17 cellular contexts compared by ENCODE assay signal in genomic region chr17:17742133-17742621, GRCh38.
A peak's percentile ranks its signal among the peaks of the same experiment; 100 is the strongest.
DNase-seq lines count a peak whose midpoint lies in the region; ATAC-seq, FAIRE-seq and TF ChIP-seq lines count a peak whose summit lies in the region.
"Had no signal": no experiment of that assay in that cellular context is flagged by ENCODE, and none has a peak within 500 bp of the region (broad histone marks: within the 10 kb centered on the region; RNA-seq: fewer than 3 reads in every experiment).

No MANE protein-coding gene starts in this region.

- H3K79me2 ChIP-seq in endothelial cell of umbilical vein (ENCODE audit: control insufficient read depth, insufficient read depth, low read length), result peaks cover 32% of the 10 kb centered on the region

- H3K27me3 ChIP-seq in left ventricle myocardium inferior (ENCODE audit: low read depth), result no peaks in the 10 kb centered on the region
- no peaks in the 10 kb centered on the region for H3K27me3 ChIP-seq in endothelial cell of umbilical vein (ENCODE audit: control insufficient read depth in 2 of 2, insufficient read depth in 2 of 2, low read length in 2 of 2)
- no peaks in the 10 kb centered on the region for H3K27me3 ChIP-seq in vagina
- H3K27me3 ChIP-seq in H7 (ENCODE audit: control insufficient read depth, insufficient read depth, low read length), result no peaks in the 10 kb centered on the region; the same call in 1 of the 2 replicates
- H3K27me3 ChIP-seq: heart left ventricle, right atrium auricular region had no signal

- H3K4me3 Mint-ChIP-seq in nephron, result peak overlapping the region in 2 of 3 experiments; percentile 60 to 62
- H3K4me3 Mint-ChIP-seq: dendritic cell treated with granulocyte-macrophage colony-stimulating factor and Interleukin-4, amounts not matched to agents 40 ng/mL and 50 ng/mL, for 4 days had no signal

- intact Hi-C loops in left ventricle myocardium inferior (cut with micrococcal nuclease) (no loop called here), Right ventricle myocardium superior (cut with DNase I) (no loop called here), endothelial cell of umbilical vein (cut with micrococcal nuclease) (no loop called here), vagina (cut with DNase I) (no loop called here)

- H3K4me2 ChIP-seq in endothelial cell of umbilical vein (ENCODE audit: insufficient read depth, low read length), result no peak overlapping the region

- H3K9me3 ChIP-seq in left ventricle myocardium inferior (replicated peaks) (no peaks in the 10 kb centered on the region), endothelial cell of umbilical vein (replicated peaks; ENCODE audit: control insufficient read depth, insufficient read depth, low read length) (no peaks in the 10 kb centered on the region), vagina (no peaks in the 10 kb centered on the region)
- H3K9me3 ChIP-seq: heart left ventricle, right atrium auricular region had no signal

- BruUV-seq in endothelial cell of umbilical vein (replicated peaks; lab: Mats Ljungman, UMichigan), result no TSS peak

- H3K27ac Mint-ChIP-seq in nephron, result peak overlapping the region; percentile 29 to 90 (median 87)
- H3K27ac Mint-ChIP-seq: dendritic cell treated with granulocyte-macrophage colony-stimulating factor and Interleukin-4, amounts not matched to agents 40 ng/mL and 50 ng/mL, for 4 days had no signal

- H3K27me3 Mint-ChIP-seq in nephron (ENCODE audit: low read depth), result no peaks in the 10 kb centered on the region
- H3K27me3 Mint-ChIP-seq: dendritic cell treated with granulocyte-macrophage colony-stimulating factor and Interleukin-4, amounts not matched to agents 40 ng/mL and 50 ng/mL, for 4 days had no signal

- ATAC-seq in Right ventricle myocardium superior (ENCODE audit: poor library complexity) (no peak), HG02678 (IDR thresholded peaks at IDR 0.05; ENCODE audit: unreplicated experiment) (no peak)

- dilution Hi-C loops in endothelial cell of umbilical vein (cut with MboI; ENCODE audit: extremely low pct_ligation_motif_present, low sequenced_read_pairs), result no loop called here

- CTCF ChIA-PET in endothelial cell of umbilical vein (lab: Charles Lee), result interaction anchor here (1.2 to 1.5 kb wide), 3 partner anchors 11 to 32 kb away, joined by 3 to 6 read pairs (median 4); no protein-coding TSS in a partner anchor

- TF ChIP-seq CTCF in left ventricle myocardium inferior (IDR thresholded peaks at IDR 0.05; ENCODE audit: borderline replicate concordance), result no peak
- no peak for TF ChIP-seq CTCF in endothelial cell of umbilical vein (IDR thresholded peaks at IDR 0.05; ENCODE audit: extremely low read depth in 1 of 2, insufficient read depth in 1 of 2, low read depth in 1 of 2, low read length in 2 of 2)
- no peak for TF ChIP-seq CTCF in nephron (IDR thresholded peaks at IDR 0.05; ENCODE audit: unreplicated experiment in 3 of 3)
- TF ChIP-seq CTCF in vagina (IDR thresholded peaks at IDR 0.05), result no peak

- H3K9me3 Mint-ChIP-seq in nephron, result no peaks in the 10 kb centered on the region
- H3K9me3 Mint-ChIP-seq: dendritic cell treated with granulocyte-macrophage colony-stimulating factor and Interleukin-4, amounts not matched to agents 40 ng/mL and 50 ng/mL, for 4 days had no signal

- no peaks in the 10 kb centered on the region for H3K36me3 ChIP-seq in left ventricle myocardium inferior
- no peaks in the 10 kb centered on the region for H3K36me3 ChIP-seq in endothelial cell of umbilical vein (ENCODE audit: control insufficient read depth in 2 of 2, extremely low read depth in 1 of 2, insufficient read depth in 2 of 2, low read length in 2 of 2)
- no peaks in the 10 kb centered on the region for H3K36me3 ChIP-seq in vagina
- H3K36me3 ChIP-seq in H7 (replicated peaks; ENCODE audit: control insufficient read depth, insufficient read depth, low read length), result no peaks in the 10 kb centered on the region
- H3K36me3 ChIP-seq: heart left ventricle, right atrium auricular region had no signal

- H3K4me1 Mint-ChIP-seq in nephron, result peaks cover 52% of the 10 kb centered on the region

- no peak overlapping the region for H2AFZ ChIP-seq in endothelial cell of umbilical vein (ENCODE audit: low read depth, low read length)

- no peaks in the 10 kb centered on the region for H4K20me1 ChIP-seq in endothelial cell of umbilical vein (replicated peaks; ENCODE audit: control insufficient read depth, extremely low read depth, insufficient read depth, low read length)

- FAIRE-seq in endothelial cell of umbilical vein (lab: Jason Lieb, UNC), result no peak
- FAIRE-seq: D721Med had no signal

- no peak for DNase-seq in left ventricle myocardium inferior
- no peak for DNase-seq in Right ventricle myocardium superior
- peak; percentile 64 for DNase-seq in endothelial cell of umbilical vein (ENCODE audit: low read depth, low spot score)
- DNase-seq in vagina (ENCODE audit: extremely low spot score in 2 of 2), result no peak
- DNase-seq in H7, result no peak
- no peak for DNase-seq in stimulated activated naive CD4-positive, alpha-beta T cell treated with Interleukin-2 at 50 U/mL for 16 hours (lab: John Stamatoyannopoulos, UW)
- DNase-seq: activated CD8-positive, alpha-beta memory T cell treated with anti-CD3 and anti-CD28 coated beads for 24 hours; activated naive CD4-positive, alpha-beta T cell treated with anti-CD3 and anti-CD28 coated beads, Interleukin-2, amount 50 U/mL, for 16 hours; heart left ventricle; NCI-H1105 treated with DMSO at 0.1 percent for 48 hours; NCI-H526 had no signal

- TF ChIP-seq POLR2A in endothelial cell of umbilical vein (IDR thresholded peaks at IDR 0.05; ENCODE audit: low read depth, low read length), result no peak
- TF ChIP-seq POLR2A in vagina (IDR thresholded peaks at IDR 0.05), result no peak

- no peaks in the 10 kb centered on the region for H3K36me3 Mint-ChIP-seq in nephron (ENCODE audit: low read depth)

- H3K9ac ChIP-seq in endothelial cell of umbilical vein (replicated peaks; ENCODE audit: extremely low read depth, insufficient read depth, low read length), result no peak overlapping the region

- H3K4me3 ChIP-seq in left ventricle myocardium inferior (no peak overlapping the region), endothelial cell of umbilical vein (replicated peaks in 1 of 3; ENCODE audit: insufficient read depth in 1 of 3, low read depth in 1 of 3, low read length in 3 of 3) (no peak overlapping the region), vagina (no peak overlapping the region), H7 (ENCODE audit: insufficient read depth, low read depth, low read length) (no peak overlapping the region)
- H3K4me3 ChIP-seq: heart left ventricle, right atrium auricular region had no signal

- peaks cover 79% of the 10 kb centered on the region for H3K4me1 ChIP-seq in left ventricle myocardium inferior
- peaks cover 32% of the 10 kb centered on the region for H3K4me1 ChIP-seq in endothelial cell of umbilical vein (ENCODE audit: control insufficient read depth, extremely low read depth, insufficient read depth, low read length)
- peaks cover 66% of the 10 kb centered on the region for H3K4me1 ChIP-seq in vagina

- H3K9me1 ChIP-seq in endothelial cell of umbilical vein (replicated peaks; ENCODE audit: control insufficient read depth, extremely low read depth, insufficient read depth, low read length), result no peaks in the 10 kb centered on the region

- POLR2A ChIA-PET in endothelial cell of umbilical vein (lab: Charles Lee), result no interaction called here

- peak overlapping the region; percentile 50 for H3K27ac ChIP-seq in left ventricle myocardium inferior (replicated peaks)
- no peak overlapping the region for H3K27ac ChIP-seq in endothelial cell of umbilical vein (ENCODE audit: insufficient read depth, low read depth, low read length)
- peak overlapping the region; percentile 95 for H3K27ac ChIP-seq in vagina
- H3K27ac ChIP-seq: 22Rv1 had no signal

TF ChIP-seq in endothelial cell of umbilical vein, 7 proteins besides CTCF, POLR2A, EP300 and RAD21:
- TF ChIP-seq MYC (IDR thresholded peaks at IDR 0.05; ENCODE audit: low read depth, low read length), result no peak
- no peak for TF ChIP-seq EZH2 (IDR thresholded peaks at IDR 0.05; ENCODE audit: borderline replicate concordance, low read depth, low read length, severe bottlenecking)
- TF ChIP-seq JUN (IDR thresholded peaks at IDR 0.05; ENCODE audit: borderline replicate concordance, insufficient read depth, insufficient read length, low read depth), result no peak
- no peak for TF ChIP-seq GATA2 (IDR thresholded peaks at IDR 0.05; ENCODE audit: insufficient read depth, insufficient read length, low read depth, low read length)
- TF ChIP-seq FOS (IDR thresholded peaks at IDR 0.05; ENCODE audit: borderline replicate concordance, insufficient read depth, low read length), result no peak
- no peak for TF ChIP-seq MAX (IDR thresholded peaks at IDR 0.05; ENCODE audit: insufficient read depth, insufficient read length)
